8 cellular contexts compared by ENCODE assay signal in the genomic region with DNA sequence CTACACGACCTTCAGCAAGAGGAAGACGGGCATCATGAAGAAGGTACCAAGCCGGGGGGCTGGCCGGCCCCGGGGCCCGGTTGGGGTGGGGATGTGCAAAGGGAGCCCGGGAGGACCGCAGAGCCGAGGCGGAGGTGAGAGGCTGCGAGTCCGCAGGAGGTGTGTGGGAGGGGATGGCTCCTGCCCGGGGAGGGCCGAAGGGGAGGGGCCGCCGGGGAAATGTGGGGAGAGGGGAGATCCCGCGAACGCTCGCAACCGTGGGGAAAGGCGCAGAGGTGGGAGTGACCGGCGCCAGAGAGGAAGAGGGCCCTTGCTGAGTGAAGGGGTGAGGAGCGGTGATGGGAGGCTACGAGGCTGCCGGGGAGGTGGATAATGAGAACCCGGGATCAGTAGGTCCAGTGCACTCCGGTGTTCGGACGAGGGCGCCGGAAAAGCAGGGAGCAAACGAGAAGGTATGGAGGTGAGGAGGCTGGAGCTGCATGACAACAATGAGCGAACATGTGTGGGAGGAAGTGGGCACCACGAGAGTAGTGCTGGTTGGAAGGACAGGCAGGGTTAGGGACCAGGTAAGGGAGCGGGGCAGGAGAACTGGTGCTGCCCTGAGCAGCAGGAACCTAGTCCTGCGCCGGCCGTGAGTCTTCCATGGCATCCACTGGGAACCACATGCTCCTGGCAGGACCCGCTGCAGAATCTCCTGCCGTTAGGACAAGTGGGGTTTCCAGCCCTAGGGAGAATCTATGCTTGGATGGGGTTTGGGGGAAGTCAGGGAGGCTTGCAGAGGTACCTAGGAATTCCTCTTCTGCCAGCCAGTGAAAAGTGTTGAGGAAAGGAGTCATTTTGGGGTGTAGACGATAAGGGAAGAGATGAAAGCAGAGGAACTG. TPM values are rescaled to one million over a fixed set of nuclear protein-coding genes. Genes with fewer than 3 reads are reported as not detected.
DNase-seq lines count a peak whose midpoint lies in the region; ATAC-seq and TF ChIP-seq lines count a peak whose summit lies in the region.

No MANE protein-coding gene starts in this region.

- H3K4me3 ChIP-seq in Caco-2 (ENCODE audit: low read depth, low read length): peak overlapping the region; percentile 95
- H3K4me3 ChIP-seq in cardiac fibroblast (replicated peaks in 1 of 2; ENCODE audit: low read depth in 2 of 2, low read length in 2 of 2): peak overlapping the region; percentile 90

- POLR2A ChIA-PET in Caco-2 (lab: Charles Lee): interaction anchor here (0.5 to 1.0 kb wide), 3 partner anchors 8 to 29 kb away, joined by 3 to 5 read pairs (median 4); partner anchors contain the start of gene CUL9

- peak overlapping the region; percentile 86 for H3K27ac ChIP-seq in layer of hippocampus (ENCODE audit: low read depth, low read length)

- H3K9me3 ChIP-seq in Caco-2: no peaks in the 10 kb centered on the region

- no peak for TF ChIP-seq CTCF in Caco-2 (IDR thresholded peaks at IDR 0.05; ENCODE audit: insufficient read depth in 1 of 2, low read depth in 1 of 2, low read length in 1 of 2, severe bottlenecking in 1 of 2, unreplicated experiment in 1 of 2)
- no peak for TF ChIP-seq CTCF in cardiac fibroblast (IDR thresholded peaks at IDR 0.05; ENCODE audit: low read depth, low read length)

- H3K4me3 Mint-ChIP-seq in Caco-2 (ENCODE audit: unreplicated experiment): peak overlapping the region; percentile 98

- no peak for ATAC-seq in HG03095 (IDR thresholded peaks at IDR 0.05; ENCODE audit: unreplicated experiment)

- no peaks in the 10 kb centered on the region for H3K9me3 Mint-ChIP-seq in Caco-2 (ENCODE audit: unreplicated experiment)

- BruUV-seq in Caco-2 (replicated peaks; lab: Mats Ljungman, UMichigan): no TSS peak

- no peaks in the 10 kb centered on the region for H3K27me3 ChIP-seq in Caco-2 (replicated peaks; ENCODE audit: control insufficient read depth, insufficient read depth, low read length)
- H3K27me3 ChIP-seq in layer of hippocampus (ENCODE audit: control insufficient read depth, insufficient read depth, low read length): no peaks in the 10 kb centered on the region

- peaks cover 25% of the 10 kb centered on the region; the same call in 1 of the 2 replicates for H3K4me1 ChIP-seq in Caco-2

- no peaks in the 10 kb centered on the region for H3K27me3 Mint-ChIP-seq in Caco-2 (ENCODE audit: insufficient read depth, unreplicated experiment)

- in situ Hi-C loops in KBM-7 (cut with MboI; ENCODE audit: low pct_unique_long_range_greater_than_20kb, low sequenced_read_pairs): no loop called here

- DNase-seq in Caco-2 (peak; percentile 54 to 60), KBM-7 (peak; percentile 36), UCSD-AML1 (lab: John Stamatoyannopoulos, UW; ENCODE audit: unreplicated experiment) (peak; percentile 59), cardiac fibroblast (ENCODE audit: low read depth in 2 of 2) (peak; percentile 32 to 38), amniotic stem cell (lab: John Stamatoyannopoulos, UW) (no peak)
- DNase-seq in stimulated activated CD4-positive, alpha-beta T cell treated with anti-CD3 and anti-CD28 coated beads, Interleukin-12 subunit alpha, Interleukin-12 subunit beta, amount 100 ng/mL, for 48 hours (ENCODE audit: low read depth in 2 of 3, low spot score in 1 of 3): peak in 2 of 3 donors; percentile 25 to 55

- peak overlapping the region; percentile 83 for H3K27ac Mint-ChIP-seq in Caco-2 (ENCODE audit: unreplicated experiment)

- intact Hi-C loops in Caco-2 (cut with micrococcal nuclease; ENCODE audit: unreplicated experiment): loop anchor here (5.0 kb wide), 2 partner anchors 55 to 195 kb away; partner anchors contain the start of genes DNPH1 and ZNF318

- H3K36me3 ChIP-seq in Caco-2 (ENCODE audit: control insufficient read depth, insufficient read depth, low read length): peaks cover 3% of the 10 kb centered on the region

- CTCF ChIA-PET in Caco-2 (lab: Charles Lee): interaction anchor here (0.6 to 1.2 kb wide), 4 partner anchors 10 to 158 kb away, joined by 3 to 5 read pairs (median 4); partner anchors contain the start of genes CUL9, KLHDC3 and MEA1

- peaks cover 12% of the 10 kb centered on the region for H3K4me1 Mint-ChIP-seq in Caco-2 (ENCODE audit: low read depth, unreplicated experiment)

- H3K36me3 Mint-ChIP-seq in Caco-2 (ENCODE audit: insufficient read depth, unreplicated experiment): peaks cover 51% of the 10 kb centered on the region

RNA-seq across cellular contexts. Expression of gene SRF, which starts 1.3 kb away (rescaled TPM):
- total RNA-seq in Caco-2 (2022): 31.3 and 32.1 TPM in 2 replicates

RNA-seq across cellular contexts. Expression of gene CUL9, which starts 9.6 kb away (rescaled TPM):
- 16.7 and 16.8 TPM in 2 replicates for total RNA-seq in Caco-2 (2022)

RNA-seq across cellular contexts. Expression of gene DNPH1, which starts 56.9 kb away (rescaled TPM):
- total RNA-seq in Caco-2 (2022): 56.1 and 62.6 TPM in 2 replicates
